ENCODE assay signal across 11 cellular contexts in the genomic region with DNA sequence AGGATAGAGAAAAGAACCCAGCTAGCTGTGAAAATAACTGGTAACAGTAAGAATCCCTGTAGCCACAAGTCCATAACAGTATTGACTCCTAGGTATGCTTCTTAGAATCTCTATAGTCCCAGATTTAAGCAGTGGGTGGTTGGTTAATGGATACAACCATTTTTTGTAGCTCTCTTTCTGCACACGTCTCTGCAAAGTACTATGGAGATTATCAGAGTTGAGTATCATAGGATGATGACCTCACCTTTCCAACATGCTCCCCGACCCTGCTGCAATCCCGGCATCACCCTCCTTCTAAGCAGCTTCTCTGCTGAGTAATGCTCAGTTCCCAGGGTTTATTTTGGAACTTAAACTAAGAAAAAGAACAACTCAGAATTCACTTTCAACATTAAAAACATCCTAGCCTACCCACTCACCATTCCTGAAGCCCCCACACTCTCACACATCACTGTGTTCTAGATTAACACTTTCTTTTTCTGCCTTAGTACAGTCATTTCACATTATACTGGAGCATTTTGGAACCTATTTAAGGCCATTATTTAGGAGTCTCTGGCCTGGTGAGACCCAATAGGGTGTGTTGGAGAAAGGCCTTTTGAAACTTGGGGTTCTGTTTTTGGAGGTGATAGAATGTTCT. TPM values are rescaled to one million over a fixed set of nuclear protein-coding genes. Genes with fewer than 3 reads are reported as not detected.
DNase-seq lines count a peak whose midpoint lies in the region; ATAC-seq, FAIRE-seq and TF ChIP-seq lines count a peak whose summit lies in the region.
"Had no signal": no experiment of that assay in that cellular context is flagged by ENCODE, and none has a peak within 500 bp of the region (broad histone marks: within the 10 kb centered on the region; RNA-seq: fewer than 3 reads in every experiment).

No MANE protein-coding gene starts in this region.

- no peak for TF ChIP-seq CTCF in BE2C (IDR thresholded peaks at IDR 0.05; ENCODE audit: low read depth, low read length)
- TF ChIP-seq CTCF in bronchial epithelial cell (IDR thresholded peaks at IDR 0.05; ENCODE audit: insufficient read depth, low read length, severe bottlenecking), result no peak
- TF ChIP-seq CTCF in neural cell (IDR thresholded peaks at IDR 0.05; ENCODE audit: poor library complexity, severe bottlenecking), result no peak
- no peak for TF ChIP-seq CTCF in left lung (IDR thresholded peaks at IDR 0.05)

- no peak for ATAC-seq in HG02588 (IDR thresholded peaks at IDR 0.05; ENCODE audit: unreplicated experiment)
- ATAC-seq in left lung, result no peak

- no peak overlapping the region for H3K9ac ChIP-seq in neural cell (ENCODE audit: low read length)

- H3K4me2 ChIP-seq in neural cell (ENCODE audit: low read length), result peak overlapping the region; percentile 86

- H3K9me3 ChIP-seq in BE2C, result no peaks in the 10 kb centered on the region
- no peaks in the 10 kb centered on the region for H3K9me3 ChIP-seq in neural cell (ENCODE audit: low read length)
- no peaks in the 10 kb centered on the region for H3K9me3 ChIP-seq in left lung
- H3K9me3 ChIP-seq: vagina had no signal

- FAIRE-seq in HTR-8/SVneo (lab: Jason Lieb, UNC), result no peak
- FAIRE-seq in bronchial epithelial cell (lab: Jason Lieb, UNC), result no peak
- FAIRE-seq: islet of Langerhans had no signal

- DNase-seq in BE2C (peak; percentile 45), HTR-8/SVneo (ENCODE audit: insufficient read length, low spot score) (peak; percentile 63), bronchial epithelial cell (ENCODE audit: low read depth) (peak; percentile 84), GM19240 (ENCODE audit: insufficient read length, low spot score) (no peak), left lung (no peak), NCI-H1048 (lab: John Stamatoyannopoulos, UW) (no peak)
- DNase-seq: activated CD4-positive, alpha-beta T cell treated with anti-CD3 and anti-CD28 coated beads, Interleukin-2, amount 50 U/mL, for 1 hour had no signal

- no peak for TF ChIP-seq RAD21 in neural cell (conservative IDR thresholded peaks at IDR 0.05)

- H3F3A ChIP-seq in neural cell (ENCODE audit: insufficient read depth, low read length, poor library complexity, severe bottlenecking), result peaks cover 10% of the 10 kb centered on the region

- H3K4me1 ChIP-seq in BE2C (peaks cover 5% of the 10 kb centered on the region; the same call in 1 of the 2 replicates), left lung (peaks cover 0 to 19% of the 10 kb centered on the region in 2 donors)

- no peak overlapping the region for H2AFZ ChIP-seq in neural cell (ENCODE audit: low read depth, low read length)

- H3K4me3 ChIP-seq in BE2C (ENCODE audit: low read depth, low read length) (peak overlapping the region; percentile 87), bronchial epithelial cell (ENCODE audit: low read depth, low read length) (no peak overlapping the region), neural cell (ENCODE audit: low read length) (peak overlapping the region; percentile 69), left lung (no peak overlapping the region)
- H3K4me3 ChIP-seq: vagina had no signal

- peak overlapping the region; percentile 99 for H3K27ac ChIP-seq in neural cell (ENCODE audit: low read length)
- H3K27ac ChIP-seq in left lung, result no peak overlapping the region
- H3K27ac ChIP-seq: vagina had no signal

- H3K9me2 ChIP-seq in neural cell (ENCODE audit: insufficient read depth, low read length), result no peaks in the 10 kb centered on the region

- H3K36me3 ChIP-seq in BE2C (peaks cover 42% of the 10 kb centered on the region), bronchial epithelial cell (ENCODE audit: control insufficient read depth, insufficient read depth, low read length) (peaks cover 3% of the 10 kb centered on the region), neural cell (ENCODE audit: insufficient read depth, low read length) (peaks cover 10% of the 10 kb centered on the region), left lung (no peaks in the 10 kb centered on the region)
- H3K36me3 ChIP-seq: vagina had no signal

- no peaks in the 10 kb centered on the region for H4K20me1 ChIP-seq in neural cell (ENCODE audit: insufficient read depth)

- TF ChIP-seq EP300 in neural cell (conservative IDR thresholded peaks at IDR 0.05; ENCODE audit: poor library complexity, severe bottlenecking), result no peak

- H3K27me3 ChIP-seq in BE2C, result no peaks in the 10 kb centered on the region
- H3K27me3 ChIP-seq in bronchial epithelial cell (ENCODE audit: control insufficient read depth, insufficient read depth, low read length), result no peaks in the 10 kb centered on the region
- no peaks in the 10 kb centered on the region for H3K27me3 ChIP-seq in neural cell (ENCODE audit: insufficient read depth, low read depth, low read length)
- no peaks in the 10 kb centered on the region for H3K27me3 ChIP-seq in left lung
- H3K27me3 ChIP-seq: vagina had no signal

- H3K79me2 ChIP-seq in neural cell (replicated peaks; ENCODE audit: insufficient read depth, low read length), result peaks cover 89% of the 10 kb centered on the region

- intact Hi-C loops in left lung (cut with DNase I), result no loop called here

TF ChIP-seq in neural cell, 6 proteins besides CTCF, POLR2A, EP300 and RAD21:
- TF ChIP-seq EZH2 (IDR thresholded peaks at IDR 0.05; ENCODE audit: borderline replicate concordance, insufficient read depth, low read length, poor library complexity, severe bottlenecking) (no peak), MXI1 (conservative IDR thresholded peaks at IDR 0.05; ENCODE audit: poor library complexity, severe bottlenecking) (no peak), SMC3 (conservative IDR thresholded peaks at IDR 0.05; ENCODE audit: poor library complexity) (no peak)
- TF ChIP-seq, protein P1, sequence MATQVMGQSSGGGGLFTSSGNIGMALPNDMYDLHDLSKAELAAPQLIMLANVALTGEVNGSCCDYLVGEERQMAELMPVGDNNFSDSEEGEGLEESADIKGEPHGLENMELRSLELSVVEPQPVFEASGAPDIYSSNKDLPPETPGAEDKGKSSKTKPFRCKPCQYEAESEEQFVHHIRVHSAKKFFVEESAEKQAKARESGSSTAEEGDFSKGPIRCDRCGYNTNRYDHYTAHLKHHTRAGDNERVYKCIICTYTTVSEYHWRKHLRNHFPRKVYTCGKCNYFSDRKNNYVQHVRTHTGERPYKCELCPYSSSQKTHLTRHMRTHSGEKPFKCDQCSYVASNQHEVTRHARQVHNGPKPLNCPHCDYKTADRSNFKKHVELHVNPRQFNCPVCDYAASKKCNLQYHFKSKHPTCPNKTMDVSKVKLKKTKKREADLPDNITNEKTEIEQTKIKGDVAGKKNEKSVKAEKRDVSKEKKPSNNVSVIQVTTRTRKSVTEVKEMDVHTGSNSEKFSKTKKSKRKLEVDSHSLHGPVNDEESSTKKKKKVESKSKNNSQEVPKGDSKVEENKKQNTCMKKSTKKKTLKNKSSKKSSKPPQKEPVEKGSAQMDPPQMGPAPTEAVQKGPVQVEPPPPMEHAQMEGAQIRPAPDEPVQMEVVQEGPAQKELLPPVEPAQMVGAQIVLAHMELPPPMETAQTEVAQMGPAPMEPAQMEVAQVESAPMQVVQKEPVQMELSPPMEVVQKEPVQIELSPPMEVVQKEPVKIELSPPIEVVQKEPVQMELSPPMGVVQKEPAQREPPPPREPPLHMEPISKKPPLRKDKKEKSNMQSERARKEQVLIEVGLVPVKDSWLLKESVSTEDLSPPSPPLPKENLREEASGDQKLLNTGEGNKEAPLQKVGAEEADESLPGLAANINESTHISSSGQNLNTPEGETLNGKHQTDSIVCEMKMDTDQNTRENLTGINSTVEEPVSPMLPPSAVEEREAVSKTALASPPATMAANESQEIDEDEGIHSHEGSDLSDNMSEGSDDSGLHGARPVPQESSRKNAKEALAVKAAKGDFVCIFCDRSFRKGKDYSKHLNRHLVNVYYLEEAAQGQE (IDR thresholded peaks at IDR 0.05; ENCODE audit: borderline replicate concordance), result no peak

RNA-seq across cellular contexts. Expression of a gene that starts 2.7 kb away (rescaled TPM):
- 76.1 TPM for polyA plus RNA-seq in BE2C (2012; ENCODE audit: insufficient read depth, insufficient read length, low read depth)
- total RNA-seq in bronchial epithelial cell (0.79 and 4.4 TPM in 2 replicates), left lung (1 to 10 TPM; 1.7 to 2.9 TPM)
- polyA plus RNA-seq in neural cell, result 131 and 142 TPM in 2 replicates
- polyA minus RNA-seq in neural cell, result 79.9 and 88.8 TPM in 2 replicates

RNA-seq across cellular contexts. Expression of a gene that starts 3.4 kb away (rescaled TPM):
- 61.9 TPM for polyA plus RNA-seq in BE2C (2012; ENCODE audit: insufficient read depth, insufficient read length, low read depth)
- total RNA-seq in bronchial epithelial cell, result 81.6 and 125 TPM in 2 replicates
- 102 and 107 TPM in 2 replicates for polyA plus RNA-seq in neural cell
- polyA minus RNA-seq in neural cell, result 61.6 and 63.4 TPM in 2 replicates
- total RNA-seq in left lung, result 100 to 1,000 TPM; 104 to 125 TPM

RNA-seq across cellular contexts. Expression of a gene that starts 7.7 kb away (rescaled TPM):
- polyA plus RNA-seq in BE2C (2012; ENCODE audit: insufficient read depth, insufficient read length, low read depth), result 1.9 TPM
- total RNA-seq in bronchial epithelial cell (10.8 and 19.3 TPM in 2 replicates), left lung (10 to 100 TPM; 11.3 to 12.7 TPM)
- 3.0 and 4.1 TPM in 2 replicates for polyA plus RNA-seq in neural cell
- polyA minus RNA-seq in neural cell, result 12.2 TPM in 2 replicates

RNA-seq across cellular contexts. Expression of a gene that starts 15.3 kb away (rescaled TPM):
- 10.4 TPM for polyA plus RNA-seq in BE2C (2012; ENCODE audit: insufficient read depth, insufficient read length, low read depth)
- total RNA-seq in bronchial epithelial cell (0.53 and 0.64 TPM in 2 replicates), left lung (1 to 10 TPM; 3.9 to 6.1 TPM)
- 0.87 and 1.2 TPM in 2 replicates for polyA plus RNA-seq in neural cell
- polyA minus RNA-seq in neural cell, result 2.2 and 2.9 TPM in 2 replicates

RNA-seq across cellular contexts. Expression of a gene that starts 26.5 kb away (rescaled TPM):
- 0.26 TPM for polyA plus RNA-seq in BE2C (2012; ENCODE audit: insufficient read depth, insufficient read length, low read depth)
- total RNA-seq in bronchial epithelial cell, result 4.7 and 68.1 TPM in 2 replicates
- polyA plus RNA-seq in neural cell, result 0.16 and 0.33 TPM in 2 replicates
- polyA minus RNA-seq in neural cell, result 0.23 and 0.24 TPM in 2 replicates
- total RNA-seq in left lung, result 1 to 10 TPM; 3.5 to 5.9 TPM

Comparison
In these comparisons a context has a peak if more than half of its experiments do, and no peak if none do; other contexts are left out.
1. DNase-seq: peak in BE2C (single experiment), HTR-8/SVneo (single experiment) and bronchial epithelial cell (single experiment); none in GM19240 (single experiment), left lung (0 of 2) and NCI-H1048 (single experiment).
2. H3K4me3 ChIP-seq: peak in BE2C (single experiment) and neural cell (single experiment); none in bronchial epithelial cell (single experiment) and left lung (0 of 2).